31 cellular contexts compared by ENCODE assay signal in genomic region chr15:41105348-41106334, GRCh38. TPM values are rescaled to one million over a fixed set of nuclear protein-coding genes. Genes with fewer than 3 reads are reported as not detected.
A peak's percentile ranks its signal among the peaks of the same experiment; 100 is the strongest.
DNase-seq lines count a peak whose midpoint lies in the region; ATAC-seq and TF ChIP-seq lines count a peak whose summit lies in the region.
"Had no signal": no experiment of that assay in that cellular context is flagged by ENCODE, and none has a peak within 500 bp of the region (broad histone marks: within the 10 kb centered on the region; RNA-seq: fewer than 3 reads in every experiment).

No MANE protein-coding gene starts in this region.

- H3K4me3 ChIP-seq in stomach: no peak overlapping the region
- H3K4me3 ChIP-seq: GM23338, heart left ventricle, psoas muscle, sigmoid colon, testis had no signal

- no peaks in the 10 kb centered on the region for H3K9me3 Mint-ChIP-seq in dendritic cell treated with granulocyte-macrophage colony-stimulating factor and Interleukin-4, amounts not matched to agents 40 ng/mL and 50 ng/mL, for 4 days
- H3K9me3 Mint-ChIP-seq: activated CD4-positive, alpha-beta memory T cell treated with anti-CD3 and anti-CD28 coated beads for 36 hours; CD14-positive monocyte; GM23338; HFFc6 had no signal

- DNase-seq in KBM-7 (peak; percentile 29), NOMO-1 treated with dmso at 0.1 percent for 144 hours (lab: John Stamatoyannopoulos, UW; ENCODE audit: unreplicated experiment) (peak; percentile 44), stomach (peak; percentile 3), cortex of kidney (lab: John Stamatoyannopoulos, UW) (no peak), left cardiac atrium (no peak)
- DNase-seq: activated CD4-positive, alpha-beta memory T cell treated with anti-CD3 and anti-CD28 coated beads for 36 hours; activated CD4-positive, CD25-positive, alpha-beta regulatory T cell; activated CD8-positive, alpha-beta memory T cell treated with anti-CD3 and anti-CD28 coated beads, Interleukin-2, amount 50 U/mL, for 48 hours; activated naive CD4-positive, alpha-beta T cell treated with anti-CD3 and anti-CD28 coated beads, Interleukin-2, amount 50 U/mL, for 16 hours; amniotic stem cell; brain microvascular endothelial cell; Calu3; effector memory CD4-positive, alpha-beta T cell; erythroblast; heart left ventricle; HFFc6; IMR-90; NCI-H1436 treated with DMSO at 0.1 percent for 48 hours; NCI-H446 treated with DMSO at 0.1 percent for 48 hours; psoas muscle; SHP77; sigmoid colon; stimulated activated naive CD4-positive, alpha-beta T cell treated with Interleukin-2 at 50 U/mL for 16 hours; T-helper 9 cell; testis had no signal

- H3K4me3 Mint-ChIP-seq in dendritic cell treated with granulocyte-macrophage colony-stimulating factor and Interleukin-4, amounts not matched to agents 40 ng/mL and 50 ng/mL, for 4 days: no peak overlapping the region
- H3K4me3 Mint-ChIP-seq: activated CD4-positive, alpha-beta memory T cell treated with anti-CD3 and anti-CD28 coated beads for 36 hours; CD14-positive monocyte; GM23338; HFFc6 had no signal

- peaks cover 4 to 57% (median 34%) of the 10 kb centered on the region in 4 donors for H3K4me1 ChIP-seq in stomach
- H3K4me1 ChIP-seq: testis had no signal

- H3K27ac ChIP-seq in stomach: no peak overlapping the region
- H3K27ac ChIP-seq: brain microvascular endothelial cell, heart left ventricle, neutrophil, psoas muscle, sigmoid colon, testis had no signal

- H3K27me3 ChIP-seq in stomach: no peaks in the 10 kb centered on the region
- H3K27me3 ChIP-seq: brain microvascular endothelial cell, heart left ventricle, neutrophil, sigmoid colon, testis had no signal

- H3K27ac Mint-ChIP-seq in dendritic cell treated with granulocyte-macrophage colony-stimulating factor and Interleukin-4, amounts not matched to agents 40 ng/mL and 50 ng/mL, for 4 days: peak overlapping the region; percentile 53
- H3K27ac Mint-ChIP-seq: activated CD4-positive, alpha-beta memory T cell treated with anti-CD3 and anti-CD28 coated beads for 36 hours; GM23338; HFFc6 had no signal

- no peak for ATAC-seq in HG02763 (IDR thresholded peaks at IDR 0.05; ENCODE audit: unreplicated experiment)
- ATAC-seq in left cardiac atrium: no peak
- no peak for ATAC-seq in HG03354 (IDR thresholded peaks at IDR 0.05; ENCODE audit: poor library complexity, severe bottlenecking, unreplicated experiment)
- ATAC-seq: GM23338, heart left ventricle, psoas muscle had no signal

- no peaks in the 10 kb centered on the region for H3K9me3 ChIP-seq in stomach
- H3K9me3 ChIP-seq: heart left ventricle, neutrophil, psoas muscle, sigmoid colon, testis had no signal

- no peak for TF ChIP-seq EP300 in stomach (IDR thresholded peaks at IDR 0.05)

- peaks cover 32% of the 10 kb centered on the region for H3K4me1 Mint-ChIP-seq in dendritic cell treated with granulocyte-macrophage colony-stimulating factor and Interleukin-4, amounts not matched to agents 40 ng/mL and 50 ng/mL, for 4 days (ENCODE audit: low read depth)

- TF ChIP-seq POLR2A in stomach (IDR thresholded peaks at IDR 0.05): no peak

- peaks cover 0 to 17% (median 11%) of the 10 kb centered on the region in 4 donors for H3K36me3 ChIP-seq in stomach

- peaks cover 48% of the 10 kb centered on the region for H3K36me3 Mint-ChIP-seq in dendritic cell treated with granulocyte-macrophage colony-stimulating factor and Interleukin-4, amounts not matched to agents 40 ng/mL and 50 ng/mL, for 4 days (ENCODE audit: low read depth)

- no peak for TF ChIP-seq CTCF in stomach (IDR thresholded peaks at IDR 0.05)

- H3K27me3 Mint-ChIP-seq in dendritic cell treated with granulocyte-macrophage colony-stimulating factor and Interleukin-4, amounts not matched to agents 40 ng/mL and 50 ng/mL, for 4 days: no peaks in the 10 kb centered on the region
- H3K27me3 Mint-ChIP-seq: activated CD4-positive, alpha-beta memory T cell treated with anti-CD3 and anti-CD28 coated beads for 36 hours had no signal

- intact Hi-C loops in dendritic cell treated with granulocyte-macrophage colony-stimulating factor and Interleukin-4, amounts not matched to agents 40 ng/mL and 50 ng/mL, for 4 days (cut with micrococcal nuclease): no loop called here
- intact Hi-C loops in stomach (cut with DNase I; ENCODE audit: low total_unique reads): no loop called here
- intact Hi-C loops in left cardiac atrium (cut with DNase I): no loop called here

- 87 to 89% (median 88%) methylated on average over 11 of the region's 11 CpGs for WGBS in stomach, 5 donors

- in situ Hi-C loops in KBM-7 (cut with MboI; ENCODE audit: low pct_unique_long_range_greater_than_20kb, low sequenced_read_pairs): no loop called here

RNA-seq across cellular contexts. Expression of gene INO80, which starts 10.4 kb away (rescaled TPM):
- total RNA-seq in stomach (10 to 100 TPM; 28.1 to 40.8 (median 32.6) TPM), left cardiac atrium (10 to 100 TPM; 11.1 to 16.8 TPM)
- 10 to 100 TPM in 1 of 3 donors, 1 to 10 TPM in 2; 4.6 to 13.1 (median 9.0) TPM for polyA plus RNA-seq in stomach

Comparison
In these comparisons a context has a peak if more than half of its experiments do, and no peak if none do; other contexts are left out.
1. DNase-seq: peak in KBM-7 (single experiment), NOMO-1 treated with dmso at 0.1 percent for 144 hours (single experiment) and stomach (single experiment); none in cortex of kidney (single experiment) and left cardiac atrium (single experiment).